1 cellular context compared by ENCODE assay signal in genomic region chr12:57489157-57489641, GRCh38.
TF ChIP-seq lines count a peak whose summit lies in the region.

No MANE protein-coding gene starts in this region.

TF ChIP-seq in WTC11, 78 proteins besides CTCF, POLR2A, EP300 and RAD21 (continued from another document):
- TF ChIP-seq PRRX2 (CRISPR knock-in tag; IDR thresholded peaks at IDR 0.05) (no peak), E2F4 (CRISPR knock-in tag; IDR thresholded peaks at IDR 0.05; ENCODE audit: borderline replicate concordance, low read depth) (no peak), AR (CRISPR knock-in tag; IDR thresholded peaks at IDR 0.05) (no peak), ZNF317 (CRISPR knock-in tag; IDR thresholded peaks at IDR 0.05; ENCODE audit: borderline replicate concordance, low read depth) (no peak), GRHL2 (CRISPR knock-in tag; IDR thresholded peaks at IDR 0.05; ENCODE audit: insufficient replicate concordance, severe bottlenecking) (no peak), USF2 (CRISPR knock-in tag; IDR thresholded peaks at IDR 0.05) (no peak), STAT6 (CRISPR knock-in tag; conservative IDR thresholded peaks at IDR 0.05; ENCODE audit: low read depth) (no peak), ZNF219 (CRISPR knock-in tag; IDR thresholded peaks at IDR 0.05; ENCODE audit: borderline replicate concordance) (no peak), SP1 (CRISPR knock-in tag; conservative IDR thresholded peaks at IDR 0.05) (no peak)
TF ChIP-seq in WTC11: peak in this region for 0.
